In the genomic region with DNA sequence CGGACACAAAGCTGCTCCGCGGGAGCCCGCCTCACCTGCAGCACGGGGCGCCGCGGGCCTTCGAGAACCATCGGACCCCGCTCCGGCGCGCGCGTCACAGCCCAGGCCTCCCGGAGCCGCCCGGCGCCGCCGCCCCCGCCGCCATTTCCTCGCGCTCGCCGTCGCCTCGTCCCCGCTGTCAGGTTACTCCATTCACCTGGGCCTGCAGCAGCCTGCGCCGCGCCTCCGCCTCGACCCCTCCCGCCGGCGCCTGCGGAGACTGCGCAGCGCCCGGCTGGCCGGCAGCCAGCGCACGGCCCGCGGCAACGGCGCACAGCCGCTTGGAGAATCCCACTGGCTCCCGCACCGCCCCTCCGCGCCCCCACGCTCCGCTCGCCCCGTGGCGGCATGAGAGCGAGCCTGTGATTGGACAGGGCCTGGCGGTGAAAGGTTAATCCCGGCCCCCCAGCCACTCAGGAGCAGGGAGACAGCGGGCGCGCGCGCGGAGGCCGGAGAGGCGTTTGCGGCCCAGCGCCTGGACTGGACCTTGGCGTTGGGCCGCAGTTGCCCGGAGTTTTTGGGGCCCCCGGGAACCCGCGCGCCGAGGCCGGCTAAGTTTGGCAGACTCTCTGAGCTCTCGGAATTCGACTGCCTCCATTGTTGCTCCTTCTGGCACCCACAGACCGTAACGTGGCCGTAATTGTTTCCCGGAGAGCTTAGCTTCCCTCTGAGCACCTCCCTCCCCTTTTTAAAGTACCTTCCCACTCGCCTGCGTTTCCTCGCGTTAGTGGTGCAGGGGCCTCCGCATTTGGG, we compare ENCODE assay signal across 8 cellular contexts.
DNase-seq lines count a peak whose midpoint lies in the region; ATAC-seq lines count a peak whose summit lies in the region.

A gene with protein sequence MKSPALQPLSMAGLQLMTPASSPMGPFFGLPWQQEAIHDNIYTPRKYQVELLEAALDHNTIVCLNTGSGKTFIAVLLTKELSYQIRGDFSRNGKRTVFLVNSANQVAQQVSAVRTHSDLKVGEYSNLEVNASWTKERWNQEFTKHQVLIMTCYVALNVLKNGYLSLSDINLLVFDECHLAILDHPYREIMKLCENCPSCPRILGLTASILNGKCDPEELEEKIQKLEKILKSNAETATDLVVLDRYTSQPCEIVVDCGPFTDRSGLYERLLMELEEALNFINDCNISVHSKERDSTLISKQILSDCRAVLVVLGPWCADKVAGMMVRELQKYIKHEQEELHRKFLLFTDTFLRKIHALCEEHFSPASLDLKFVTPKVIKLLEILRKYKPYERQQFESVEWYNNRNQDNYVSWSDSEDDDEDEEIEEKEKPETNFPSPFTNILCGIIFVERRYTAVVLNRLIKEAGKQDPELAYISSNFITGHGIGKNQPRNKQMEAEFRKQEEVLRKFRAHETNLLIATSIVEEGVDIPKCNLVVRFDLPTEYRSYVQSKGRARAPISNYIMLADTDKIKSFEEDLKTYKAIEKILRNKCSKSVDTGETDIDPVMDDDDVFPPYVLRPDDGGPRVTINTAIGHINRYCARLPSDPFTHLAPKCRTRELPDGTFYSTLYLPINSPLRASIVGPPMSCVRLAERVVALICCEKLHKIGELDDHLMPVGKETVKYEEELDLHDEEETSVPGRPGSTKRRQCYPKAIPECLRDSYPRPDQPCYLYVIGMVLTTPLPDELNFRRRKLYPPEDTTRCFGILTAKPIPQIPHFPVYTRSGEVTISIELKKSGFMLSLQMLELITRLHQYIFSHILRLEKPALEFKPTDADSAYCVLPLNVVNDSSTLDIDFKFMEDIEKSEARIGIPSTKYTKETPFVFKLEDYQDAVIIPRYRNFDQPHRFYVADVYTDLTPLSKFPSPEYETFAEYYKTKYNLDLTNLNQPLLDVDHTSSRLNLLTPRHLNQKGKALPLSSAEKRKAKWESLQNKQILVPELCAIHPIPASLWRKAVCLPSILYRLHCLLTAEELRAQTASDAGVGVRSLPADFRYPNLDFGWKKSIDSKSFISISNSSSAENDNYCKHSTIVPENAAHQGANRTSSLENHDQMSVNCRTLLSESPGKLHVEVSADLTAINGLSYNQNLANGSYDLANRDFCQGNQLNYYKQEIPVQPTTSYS (N-terminal part only) (minus strand): TSS at position 335 of the 792 bp plus-strand sequence. CDS start 24,071 bp downstream, outside the sequence.

- H3K27ac ChIP-seq in caudate nucleus (ENCODE audit: low read depth, low read length): peak within 1 kb of the TSS; percentile 96

- DNase-seq in AG08396 (ENCODE audit: low spot score) (peak; percentile 100), NCI-H345 (lab: John Stamatoyannopoulos, UW) (peak; percentile 97), caudate nucleus (lab: John Stamatoyannopoulos, UW) (peak; percentile 29 to 99 (median 95)), inferior parietal cortex (ENCODE audit: extremely low spot score) (peak; percentile 93)
- peak; percentile 86 to 95 (median 91) for DNase-seq in activated CD4-positive, CD25-positive, alpha-beta regulatory T cell (lab: John Stamatoyannopoulos, UW)
- DNase-seq in stimulated activated CD4-positive, alpha-beta T cell treated with anti-CD3 and anti-CD28 coated beads, Interleukin-12 subunit alpha, Interleukin-12 subunit beta, amount 100 ng/mL, for 24 hours (ENCODE audit: low read depth in 2 of 2): peak; percentile 92 to 94

- ATAC-seq in GM19023 (IDR thresholded peaks at IDR 0.05; ENCODE audit: unreplicated experiment): peak; percentile 81
- ATAC-seq in HG03196 (IDR thresholded peaks at IDR 0.05; ENCODE audit: unreplicated experiment): peak; percentile 72

Comparison
In these comparisons a context has a peak if more than half of its experiments do, and no peak if none do; other contexts are left out.
1. Peak in every context shown above with its lines: DNase-seq, ATAC-seq and H3K27ac ChIP-seq.